In the genomic region with DNA sequence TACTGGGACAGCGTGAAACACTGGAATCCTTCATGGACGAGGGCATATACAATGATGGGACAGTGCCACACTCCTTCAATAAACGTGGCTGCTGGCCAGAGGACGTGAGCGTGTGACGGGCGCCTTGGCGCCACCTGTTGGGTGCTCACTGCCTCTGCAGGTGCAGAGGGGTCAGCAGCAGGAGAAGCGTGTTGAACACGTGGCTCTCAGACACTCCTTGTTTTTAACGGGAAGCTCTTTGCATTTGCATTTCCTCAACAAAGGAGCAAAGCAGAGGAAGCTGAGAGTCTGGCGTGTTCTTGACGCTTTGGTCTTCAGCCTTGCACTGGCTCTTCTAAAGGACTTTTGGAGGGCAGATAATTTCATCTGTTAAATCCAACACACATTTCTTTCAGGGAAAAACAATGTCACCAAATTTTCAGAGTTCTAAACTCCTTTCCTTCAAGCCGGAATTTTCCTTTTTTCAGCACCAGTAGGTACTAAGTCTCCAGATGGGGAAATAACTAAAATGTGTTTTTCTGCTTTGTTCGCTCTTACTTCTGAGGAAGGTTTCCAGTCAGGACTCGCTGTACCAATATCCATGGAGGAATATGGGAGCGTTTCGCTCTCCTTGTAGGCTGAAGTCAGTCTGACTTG, we compare ENCODE assay signal across 8 cellular contexts. TPM values are rescaled to one million over a fixed set of nuclear protein-coding genes. Genes with fewer than 3 reads are reported as not detected.
DNase-seq lines count a peak whose midpoint lies in the region; ATAC-seq and TF ChIP-seq lines count a peak whose summit lies in the region.

No MANE protein-coding gene starts in this region.

- H3K4me3 ChIP-seq in HUES6 (ENCODE audit: low read depth, low read length) (no peak overlapping the region), epithelial cell of proximal tubule (ENCODE audit: low read depth, low read length) (no peak overlapping the region), muscle layer of colon (ENCODE audit: low read depth in 1 of 2, low read length in 2 of 2) (no peak overlapping the region)

- H3K4me1 ChIP-seq in HUES6 (ENCODE audit: control insufficient read depth, insufficient read depth, low read length) (peaks cover 14% of the 10 kb centered on the region), muscle layer of colon (ENCODE audit: insufficient read depth, low read length) (peaks cover 44% of the 10 kb centered on the region)

- DNase-seq in D341Med (ENCODE audit: low spot score) (peak; percentile 89), OCI-M1 (lab: John Stamatoyannopoulos, UW) (peak; percentile 87), activated T-cell treated with anti-CD3 and anti-CD28 coated beads for 24 hours (ENCODE audit: low read depth) (peak; percentile 66), epithelial cell of proximal tubule (ENCODE audit: low read depth) (peak; percentile 36)
- DNase-seq in stimulated activated CD8-positive, alpha-beta memory T cell treated with anti-CD3 and anti-CD28 coated beads, Interleukin-4, amount 100 ng/mL, for 48 hours, result peak; percentile 79

- H3K9ac ChIP-seq in HUES6 (ENCODE audit: low read length) (peak overlapping the region; percentile 51), muscle layer of colon (ENCODE audit: low read length) (no peak overlapping the region)

- H3K36me3 ChIP-seq in HUES6 (ENCODE audit: control insufficient read depth, insufficient read depth, low read length), result peaks cover 59% of the 10 kb centered on the region
- H3K36me3 ChIP-seq in muscle layer of colon (ENCODE audit: insufficient read depth, low read length), result peaks cover 46% of the 10 kb centered on the region

- ATAC-seq in HG03565 (IDR thresholded peaks at IDR 0.05; ENCODE audit: unreplicated experiment), result no peak

- H3K27ac ChIP-seq in HUES6 (ENCODE audit: low read depth, low read length) (peak overlapping the region; percentile 16; the same call in 1 of the 2 replicates), muscle layer of colon (ENCODE audit: low read depth, low read length) (peak overlapping the region; percentile 75)

- H3K9me3 ChIP-seq in HUES6 (ENCODE audit: control insufficient read depth, insufficient read depth, low read depth, low read length), result no peaks in the 10 kb centered on the region
- H3K9me3 ChIP-seq in muscle layer of colon (ENCODE audit: low read length), result no peaks in the 10 kb centered on the region

- peak; percentile 96 for TF ChIP-seq CTCF in epithelial cell of proximal tubule (conservative IDR thresholded peaks at IDR 0.05; ENCODE audit: low read depth, low read length)

- H3K27me3 ChIP-seq in HUES6 (ENCODE audit: control insufficient read depth, insufficient read depth, low read length) (no peaks in the 10 kb centered on the region), muscle layer of colon (ENCODE audit: control insufficient read depth in 1 of 2, insufficient read depth in 2 of 2, low read length in 2 of 2) (no peaks in the 10 kb centered on the region)

RNA-seq across cellular contexts. Expression of a gene that starts 2.9 kb away (rescaled TPM):
- 32.6 and 42.2 TPM in 2 replicates for total RNA-seq in epithelial cell of proximal tubule

RNA-seq across cellular contexts. Expression of a gene that starts 41.2 kb away (rescaled TPM):
- total RNA-seq in epithelial cell of proximal tubule, result 117 and 270 TPM in 2 replicates

Comparison
In these comparisons a context has a peak if more than half of its experiments do, and no peak if none do; other contexts are left out.
1. DNase-seq: peak in every context shown above with its lines; median percentile 89 in D341Med; 87 in OCI-M1; 79 in stimulated activated CD8-positive, alpha-beta memory T cell treated with anti-CD3 and anti-CD28 coated beads, Interleukin-4, amount 100 ng/mL, for 48 hours; 66 in activated T-cell treated with anti-CD3 and anti-CD28 coated beads for 24 hours; 36 in epithelial cell of proximal tubule.